ENCODE assay signal across 8 cellular contexts in genomic region chr5:142866563-142867275, GRCh38.
DNase-seq lines count a peak whose midpoint lies in the region; ATAC-seq and TF ChIP-seq lines count a peak whose summit lies in the region.

No MANE protein-coding gene starts in this region.

- no peak overlapping the region for H3K4me3 ChIP-seq in KMS-11 (IDR thresholded peaks at IDR 0.05; ENCODE audit: insufficient read depth, low read depth, low read length)
- H3K4me3 ChIP-seq in kidney epithelial cell (ENCODE audit: low read depth, low read length), result no peak overlapping the region

- H3K27ac ChIP-seq in KMS-11, result no peak overlapping the region

- H3K9me3 Mint-ChIP-seq in brain, result no peaks in the 10 kb centered on the region

- H3K4me1 Mint-ChIP-seq in brain, result peaks cover 51% of the 10 kb centered on the region

- H3K27me3 ChIP-seq in KMS-11 (ENCODE audit: insufficient read depth, low read depth), result no peaks in the 10 kb centered on the region
- H3K27me3 ChIP-seq in kidney epithelial cell (ENCODE audit: control insufficient read depth, insufficient read depth, low read length), result no peaks in the 10 kb centered on the region

- H3K36me3 Mint-ChIP-seq in brain, result no peaks in the 10 kb centered on the region

- H3K27me3 Mint-ChIP-seq in brain, result peaks cover 7% of the 10 kb centered on the region

- H3K79me2 ChIP-seq in KMS-11 (ENCODE audit: insufficient read depth, low read depth), result no peaks in the 10 kb centered on the region

- TF ChIP-seq CTCF in KMS-11 (conservative IDR thresholded peaks at IDR 0.05; ENCODE audit: low read depth, low read length), result peak; percentile 84
- peak; percentile 67 to 74 for TF ChIP-seq CTCF in brain (conservative IDR thresholded peaks at IDR 0.05)
- TF ChIP-seq CTCF in kidney epithelial cell (IDR thresholded peaks at IDR 0.05; ENCODE audit: insufficient read depth, low read length, poor library complexity, severe bottlenecking), result peak; percentile 71

- no peak overlapping the region for H3K4me2 ChIP-seq in KMS-11

- ATAC-seq in GM21717 (IDR thresholded peaks at IDR 0.05; ENCODE audit: unreplicated experiment) (peak; percentile 74), SK-N-SH treated with all-trans-retinoic acid at 6 μM for 48 hours (peak; percentile 55)

- no peak overlapping the region for H3K9ac ChIP-seq in KMS-11

- H3K4me1 ChIP-seq in KMS-11 (ENCODE audit: low read depth, poor library complexity, severe bottlenecking), result no peaks in the 10 kb centered on the region

- H4K20me1 ChIP-seq in KMS-11 (ENCODE audit: insufficient read depth), result no peaks in the 10 kb centered on the region

- H3K27ac Mint-ChIP-seq in brain, result peak overlapping the region in 3 of 5 experiments; percentile 50 to 90 (median 70)

- no peaks in the 10 kb centered on the region for H3K36me3 ChIP-seq in KMS-11 (ENCODE audit: insufficient read depth)
- no peaks in the 10 kb centered on the region for H3K36me3 ChIP-seq in kidney epithelial cell (ENCODE audit: control insufficient read depth, insufficient read depth, low read length)

- peak; percentile 2 for DNase-seq in DMS79 treated with DMSO at 0.1 percent for 48 hours (lab: John Stamatoyannopoulos, UW)
- DNase-seq in DMS79 (lab: John Stamatoyannopoulos, UW), result no peak
- no peak for DNase-seq in kidney epithelial cell (ENCODE audit: low read depth)
- DNase-seq in stimulated activated CD4-positive, alpha-beta T cell treated with anti-CD3 and anti-CD28 coated beads, Interleukin-4, amount 100 ng/mL, for 24 hours, result peak; percentile 51

- H2AFZ ChIP-seq in KMS-11 (ENCODE audit: low read depth), result no peak overlapping the region

- peak overlapping the region in 1 of 5 experiments; percentile 27 for H3K4me3 Mint-ChIP-seq in brain

TF ChIP-seq in SK-N-SH treated with all-trans-retinoic acid at 6 μM for 48 hours, 23 proteins besides CTCF, POLR2A, EP300 and RAD21:
- no peak for TF ChIP-seq TOX (CRISPR knock-in tag; IDR thresholded peaks at IDR 0.05; ENCODE audit: borderline replicate concordance)
- TF ChIP-seq, protein P1, sequence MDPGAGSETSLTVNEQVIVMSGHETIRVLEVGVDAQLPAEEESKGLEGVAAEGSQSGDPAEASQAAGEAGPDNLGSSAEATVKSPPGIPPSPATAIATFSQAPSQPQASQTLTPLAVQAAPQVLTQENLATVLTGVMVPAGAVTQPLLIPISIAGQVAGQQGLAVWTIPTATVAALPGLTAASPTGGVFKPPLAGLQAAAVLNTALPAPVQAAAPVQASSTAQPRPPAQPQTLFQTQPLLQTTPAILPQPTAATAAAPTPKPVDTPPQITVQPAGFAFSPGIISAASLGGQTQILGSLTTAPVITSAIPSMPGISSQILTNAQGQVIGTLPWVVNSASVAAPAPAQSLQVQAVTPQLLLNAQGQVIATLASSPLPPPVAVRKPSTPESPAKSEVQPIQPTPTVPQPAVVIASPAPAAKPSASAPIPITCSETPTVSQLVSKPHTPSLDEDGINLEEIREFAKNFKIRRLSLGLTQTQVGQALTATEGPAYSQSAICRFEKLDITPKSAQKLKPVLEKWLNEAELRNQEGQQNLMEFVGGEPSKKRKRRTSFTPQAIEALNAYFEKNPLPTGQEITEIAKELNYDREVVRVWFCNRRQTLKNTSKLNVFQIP (CRISPR knock-in tag; IDR thresholded peaks at IDR 0.05; ENCODE audit: borderline replicate concordance, low read depth), result no peak
- TF ChIP-seq GLIS3 (CRISPR knock-in tag; IDR thresholded peaks at IDR 0.05), result no peak
- TF ChIP-seq, protein P2, sequence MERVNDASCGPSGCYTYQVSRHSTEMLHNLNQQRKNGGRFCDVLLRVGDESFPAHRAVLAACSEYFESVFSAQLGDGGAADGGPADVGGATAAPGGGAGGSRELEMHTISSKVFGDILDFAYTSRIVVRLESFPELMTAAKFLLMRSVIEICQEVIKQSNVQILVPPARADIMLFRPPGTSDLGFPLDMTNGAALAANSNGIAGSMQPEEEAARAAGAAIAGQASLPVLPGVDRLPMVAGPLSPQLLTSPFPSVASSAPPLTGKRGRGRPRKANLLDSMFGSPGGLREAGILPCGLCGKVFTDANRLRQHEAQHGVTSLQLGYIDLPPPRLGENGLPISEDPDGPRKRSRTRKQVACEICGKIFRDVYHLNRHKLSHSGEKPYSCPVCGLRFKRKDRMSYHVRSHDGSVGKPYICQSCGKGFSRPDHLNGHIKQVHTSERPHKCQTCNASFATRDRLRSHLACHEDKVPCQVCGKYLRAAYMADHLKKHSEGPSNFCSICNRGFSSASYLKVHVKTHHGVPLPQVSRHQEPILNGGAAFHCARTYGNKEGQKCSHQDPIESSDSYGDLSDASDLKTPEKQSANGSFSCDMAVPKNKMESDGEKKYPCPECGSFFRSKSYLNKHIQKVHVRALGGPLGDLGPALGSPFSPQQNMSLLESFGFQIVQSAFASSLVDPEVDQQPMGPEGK (CRISPR knock-in tag; IDR thresholded peaks at IDR 0.05; ENCODE audit: borderline replicate concordance), result no peak
- no peak for TF ChIP-seq RARB (CRISPR knock-in tag; IDR thresholded peaks at IDR 0.05)
- 0 out of 2 replicates have a peak, but pooled peaks have one; percentile 35 for TF ChIP-seq ISL1 (CRISPR knock-in tag; IDR thresholded peaks at IDR 0.05)
TF ChIP-seq in SK-N-SH treated with all-trans-retinoic acid at 6 μM for 48 hours: peak in this region for 1.

Comparison
In these comparisons a context has a peak if more than half of its experiments do, and no peak if none do; other contexts are left out.
1. DNase-seq: peak in DMS79 treated with DMSO at 0.1 percent for 48 hours (single experiment) and stimulated activated CD4-positive, alpha-beta T cell treated with anti-CD3 and anti-CD28 coated beads, Interleukin-4, amount 100 ng/mL, for 24 hours (single experiment); none in DMS79 (single experiment) and kidney epithelial cell (single experiment).
2. Peak in every context shown above with its lines, with median percentiles within 50 percentile points of each other: CTCF ChIP-seq.